In genomic region chr3:138945646-138946553, GRCh38 we compare ENCODE assay signal across 1 cellular context.
TF ChIP-seq lines count a peak whose summit lies in the region.

No MANE protein-coding gene starts in this region.

TF ChIP-seq in IMR-90, 13 proteins besides CTCF, POLR2A, EP300 and RAD21 (continued from another document):
- TF ChIP-seq ELK1 (IDR thresholded peaks at IDR 0.05; ENCODE audit: borderline replicate concordance, low read depth, low read length) (no peak), SMC3 (IDR thresholded peaks at IDR 0.05; ENCODE audit: low read depth, low read length) (no peak), CEBPB (IDR thresholded peaks at IDR 0.05; ENCODE audit: low read depth, low read length) (no peak), NFE2L2 (IDR thresholded peaks at IDR 0.05; ENCODE audit: low read depth, low read length) (no peak), RFX5 (IDR thresholded peaks at IDR 0.05; ENCODE audit: low read depth, low read length) (no peak), USF2 (IDR thresholded peaks at IDR 0.05; ENCODE audit: low read depth, low read length) (no peak), BHLHE40 (IDR thresholded peaks at IDR 0.05; ENCODE audit: low read depth, low read length) (no peak)
